1 cellular context compared by ENCODE assay signal in the genomic region with DNA sequence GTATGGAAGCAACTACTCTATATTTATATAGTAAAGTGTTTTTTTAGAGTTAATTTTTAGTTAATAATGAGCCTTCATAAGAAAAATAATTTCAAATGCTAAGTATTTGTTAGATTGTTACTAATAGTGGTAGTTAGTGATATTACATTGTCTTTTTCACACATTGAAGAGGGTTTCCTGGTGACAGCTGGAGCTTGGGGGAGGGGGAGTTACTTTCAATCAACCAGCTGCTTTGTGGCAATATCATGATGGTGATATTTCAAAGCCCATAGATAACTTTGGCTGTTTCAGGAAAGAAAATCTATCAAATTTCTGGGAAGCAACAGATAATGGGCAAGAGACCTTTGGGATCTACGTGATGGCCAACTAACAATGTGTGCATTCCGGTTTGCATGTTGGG.
A peak's percentile ranks its signal among the peaks of the same experiment; 100 is the strongest.
TF ChIP-seq lines count a peak whose summit lies in the region.

No MANE protein-coding gene starts in this region.

TF ChIP-seq in GM12878, 131 proteins besides CTCF, POLR2A, EP300 and RAD21:
- TF ChIP-seq, protein P1, sequence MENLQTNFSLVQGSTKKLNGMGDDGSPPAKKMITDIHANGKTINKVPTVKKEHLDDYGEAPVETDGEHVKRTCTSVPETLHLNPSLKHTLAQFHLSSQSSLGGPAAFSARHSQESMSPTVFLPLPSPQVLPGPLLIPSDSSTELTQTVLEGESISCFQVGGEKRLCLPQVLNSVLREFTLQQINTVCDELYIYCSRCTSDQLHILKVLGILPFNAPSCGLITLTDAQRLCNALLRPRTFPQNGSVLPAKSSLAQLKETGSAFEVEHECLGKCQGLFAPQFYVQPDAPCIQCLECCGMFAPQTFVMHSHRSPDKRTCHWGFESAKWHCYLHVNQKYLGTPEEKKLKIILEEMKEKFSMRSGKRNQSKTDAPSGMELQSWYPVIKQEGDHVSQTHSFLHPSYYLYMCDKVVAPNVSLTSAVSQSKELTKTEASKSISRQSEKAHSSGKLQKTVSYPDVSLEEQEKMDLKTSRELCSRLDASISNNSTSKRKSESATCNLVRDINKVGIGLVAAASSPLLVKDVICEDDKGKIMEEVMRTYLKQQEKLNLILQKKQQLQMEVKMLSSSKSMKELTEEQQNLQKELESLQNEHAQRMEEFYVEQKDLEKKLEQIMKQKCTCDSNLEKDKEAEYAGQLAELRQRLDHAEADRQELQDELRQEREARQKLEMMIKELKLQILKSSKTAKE (IDR thresholded peaks at IDR 0.05; ENCODE audit: low read depth, poor library complexity, severe bottlenecking), result no peak
- TF ChIP-seq NR2F1 (conservative IDR thresholded peaks at IDR 0.05) (no peak), SPI1 (IDR thresholded peaks at IDR 0.05; ENCODE audit: borderline replicate concordance, insufficient read depth, low read depth, low read length) (no peak), EED (IDR thresholded peaks at IDR 0.05; ENCODE audit: low read depth) (no peak), NR2C1 (IDR thresholded peaks at IDR 0.05) (no peak), POLR2AphosphoS2 (IDR thresholded peaks at IDR 0.05; ENCODE audit: low read depth, low read length) (no peak), POLR2AphosphoS5 (IDR thresholded peaks at IDR 0.05; ENCODE audit: low read length) (no peak), LARP7 (IDR thresholded peaks at IDR 0.05) (no peak), MTA2 (IDR thresholded peaks at IDR 0.05; ENCODE audit: low read depth) (0 out of 2 replicates have a peak, but pooled peaks have one; percentile 10), STAT1 (conservative IDR thresholded peaks at IDR 0.05) (no peak), CBFB (IDR thresholded peaks at IDR 0.05; ENCODE audit: low read depth) (no peak), IKZF2 (IDR thresholded peaks at IDR 0.05) (0 out of 4 replicates have a peak, but pooled peaks of 1 of the 2 experiments have one; percentile 14), HDGF (IDR thresholded peaks at IDR 0.05) (no peak), NFXL1 (IDR thresholded peaks at IDR 0.05; ENCODE audit: borderline replicate concordance) (no peak), SREBF2 (IDR thresholded peaks at IDR 0.05; ENCODE audit: low read length) (no peak), ZNF384 (IDR thresholded peaks at IDR 0.05; ENCODE audit: borderline replicate concordance, low read depth, low read length) (no peak), TCF12 (IDR thresholded peaks at IDR 0.05; ENCODE audit: low read depth, low read length) (peak; percentile 92), SP1 (IDR thresholded peaks at IDR 0.05; ENCODE audit: low read depth, low read length) (no peak), TCF3 (IDR thresholded peaks at IDR 0.05; ENCODE audit: borderline replicate concordance, insufficient read depth, low read depth, low read length) (peak; percentile 78; the same call in 1 of the 2 replicates), JUNB (IDR thresholded peaks at IDR 0.05) (no peak), WRNIP1 (IDR thresholded peaks at IDR 0.05; ENCODE audit: borderline replicate concordance, low read depth, low read length) (no peak), EZH2 (IDR thresholded peaks at IDR 0.05; ENCODE audit: borderline replicate concordance, control insufficient read depth, low read depth, low read length) (no peak), RBBP5 (conservative IDR thresholded peaks at IDR 0.05) (no peak), CREB1 (IDR thresholded peaks at IDR 0.05; ENCODE audit: low read depth) (no peak), MTA3 (IDR thresholded peaks at IDR 0.05; ENCODE audit: borderline replicate concordance, low read length) (no peak), ZNF207 (IDR thresholded peaks at IDR 0.05; ENCODE audit: borderline replicate concordance) (no peak), RUNX3 (IDR thresholded peaks at IDR 0.05; ENCODE audit: low read length) (peak; percentile 27; the same call in 1 of the 2 replicates), YBX1 (IDR thresholded peaks at IDR 0.05) (no peak), TAF1 (IDR thresholded peaks at IDR 0.05; ENCODE audit: borderline replicate concordance, low read depth, low read length) (no peak), ZNF217 (IDR thresholded peaks at IDR 0.05) (no peak), ASH2L (IDR thresholded peaks at IDR 0.05; ENCODE audit: borderline replicate concordance, low read depth) (no peak), NFIC (IDR thresholded peaks at IDR 0.05; ENCODE audit: low read depth, low read length) (0 out of 2 replicates have a peak, but pooled peaks have one; percentile 17), CREM (IDR thresholded peaks at IDR 0.05; ENCODE audit: low read depth) (no peak), BMI1 (IDR thresholded peaks at IDR 0.05; ENCODE audit: borderline replicate concordance) (no peak), BCL11A (IDR thresholded peaks at IDR 0.05; ENCODE audit: low read depth, low read length) (no peak), BHLHE40 (IDR thresholded peaks at IDR 0.05; ENCODE audit: borderline replicate concordance in 1 of 2, low read depth in 2 of 2, low read length in 1 of 2) (no peak), CHD2 (IDR thresholded peaks at IDR 0.05; ENCODE audit: borderline replicate concordance, low read depth, low read length) (0 out of 2 replicates have a peak, but pooled peaks have one; percentile 44), ZNF274 (IDR thresholded peaks at IDR 0.05; ENCODE audit: insufficient read depth, insufficient read length) (no peak), GABPA (IDR thresholded peaks at IDR 0.05; ENCODE audit: low read depth) (no peak), FOXK2 (IDR thresholded peaks at IDR 0.05) (no peak), BRCA1 (IDR thresholded peaks at IDR 0.05; ENCODE audit: low read depth, low read length) (no peak), POU2F2 (IDR thresholded peaks at IDR 0.05; ENCODE audit: borderline replicate concordance, low read depth, low read length) (no peak), MXI1 (IDR thresholded peaks at IDR 0.05; ENCODE audit: low read depth, low read length) (no peak), CBX5 (IDR thresholded peaks at IDR 0.05; ENCODE audit: low read depth) (no peak)
- TF ChIP-seq, protein P2, sequence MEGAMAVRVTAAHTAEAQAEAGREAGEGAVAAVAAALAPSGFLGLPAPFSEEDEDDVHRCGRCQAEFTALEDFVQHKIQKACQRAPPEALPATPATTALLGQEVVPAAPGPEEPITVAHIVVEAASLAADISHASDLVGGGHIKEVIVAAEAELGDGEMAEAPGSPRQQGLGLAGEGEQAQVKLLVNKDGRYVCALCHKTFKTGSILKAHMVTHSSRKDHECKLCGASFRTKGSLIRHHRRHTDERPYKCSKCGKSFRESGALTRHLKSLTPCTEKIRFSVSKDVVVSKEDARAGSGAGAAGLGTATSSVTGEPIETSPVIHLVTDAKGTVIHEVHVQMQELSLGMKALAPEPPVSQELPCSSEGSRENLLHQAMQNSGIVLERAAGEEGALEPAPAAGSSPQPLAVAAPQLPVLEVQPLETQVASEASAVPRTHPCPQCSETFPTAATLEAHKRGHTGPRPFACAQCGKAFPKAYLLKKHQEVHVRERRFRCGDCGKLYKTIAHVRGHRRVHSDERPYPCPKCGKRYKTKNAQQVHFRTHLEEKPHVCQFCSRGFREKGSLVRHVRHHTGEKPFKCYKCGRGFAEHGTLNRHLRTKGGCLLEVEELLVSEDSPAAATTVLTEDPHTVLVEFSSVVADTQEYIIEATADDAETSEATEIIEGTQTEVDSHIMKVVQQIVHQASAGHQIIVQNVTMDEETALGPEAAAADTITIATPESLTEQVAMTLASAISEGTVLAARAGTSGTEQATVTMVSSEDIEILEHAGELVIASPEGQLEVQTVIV (IDR thresholded peaks at IDR 0.05; ENCODE audit: borderline replicate concordance, partially characterized antibody), result no peak
- TF ChIP-seq, protein P3, sequence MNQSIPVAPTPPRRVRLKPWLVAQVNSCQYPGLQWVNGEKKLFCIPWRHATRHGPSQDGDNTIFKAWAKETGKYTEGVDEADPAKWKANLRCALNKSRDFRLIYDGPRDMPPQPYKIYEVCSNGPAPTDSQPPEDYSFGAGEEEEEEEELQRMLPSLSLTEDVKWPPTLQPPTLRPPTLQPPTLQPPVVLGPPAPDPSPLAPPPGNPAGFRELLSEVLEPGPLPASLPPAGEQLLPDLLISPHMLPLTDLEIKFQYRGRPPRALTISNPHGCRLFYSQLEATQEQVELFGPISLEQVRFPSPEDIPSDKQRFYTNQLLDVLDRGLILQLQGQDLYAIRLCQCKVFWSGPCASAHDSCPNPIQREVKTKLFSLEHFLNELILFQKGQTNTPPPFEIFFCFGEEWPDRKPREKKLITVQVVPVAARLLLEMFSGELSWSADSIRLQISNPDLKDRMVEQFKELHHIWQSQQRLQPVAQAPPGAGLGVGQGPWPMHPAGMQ (IDR thresholded peaks at IDR 0.05; ENCODE audit: borderline replicate concordance), result no peak
- TF ChIP-seq, protein P4, sequence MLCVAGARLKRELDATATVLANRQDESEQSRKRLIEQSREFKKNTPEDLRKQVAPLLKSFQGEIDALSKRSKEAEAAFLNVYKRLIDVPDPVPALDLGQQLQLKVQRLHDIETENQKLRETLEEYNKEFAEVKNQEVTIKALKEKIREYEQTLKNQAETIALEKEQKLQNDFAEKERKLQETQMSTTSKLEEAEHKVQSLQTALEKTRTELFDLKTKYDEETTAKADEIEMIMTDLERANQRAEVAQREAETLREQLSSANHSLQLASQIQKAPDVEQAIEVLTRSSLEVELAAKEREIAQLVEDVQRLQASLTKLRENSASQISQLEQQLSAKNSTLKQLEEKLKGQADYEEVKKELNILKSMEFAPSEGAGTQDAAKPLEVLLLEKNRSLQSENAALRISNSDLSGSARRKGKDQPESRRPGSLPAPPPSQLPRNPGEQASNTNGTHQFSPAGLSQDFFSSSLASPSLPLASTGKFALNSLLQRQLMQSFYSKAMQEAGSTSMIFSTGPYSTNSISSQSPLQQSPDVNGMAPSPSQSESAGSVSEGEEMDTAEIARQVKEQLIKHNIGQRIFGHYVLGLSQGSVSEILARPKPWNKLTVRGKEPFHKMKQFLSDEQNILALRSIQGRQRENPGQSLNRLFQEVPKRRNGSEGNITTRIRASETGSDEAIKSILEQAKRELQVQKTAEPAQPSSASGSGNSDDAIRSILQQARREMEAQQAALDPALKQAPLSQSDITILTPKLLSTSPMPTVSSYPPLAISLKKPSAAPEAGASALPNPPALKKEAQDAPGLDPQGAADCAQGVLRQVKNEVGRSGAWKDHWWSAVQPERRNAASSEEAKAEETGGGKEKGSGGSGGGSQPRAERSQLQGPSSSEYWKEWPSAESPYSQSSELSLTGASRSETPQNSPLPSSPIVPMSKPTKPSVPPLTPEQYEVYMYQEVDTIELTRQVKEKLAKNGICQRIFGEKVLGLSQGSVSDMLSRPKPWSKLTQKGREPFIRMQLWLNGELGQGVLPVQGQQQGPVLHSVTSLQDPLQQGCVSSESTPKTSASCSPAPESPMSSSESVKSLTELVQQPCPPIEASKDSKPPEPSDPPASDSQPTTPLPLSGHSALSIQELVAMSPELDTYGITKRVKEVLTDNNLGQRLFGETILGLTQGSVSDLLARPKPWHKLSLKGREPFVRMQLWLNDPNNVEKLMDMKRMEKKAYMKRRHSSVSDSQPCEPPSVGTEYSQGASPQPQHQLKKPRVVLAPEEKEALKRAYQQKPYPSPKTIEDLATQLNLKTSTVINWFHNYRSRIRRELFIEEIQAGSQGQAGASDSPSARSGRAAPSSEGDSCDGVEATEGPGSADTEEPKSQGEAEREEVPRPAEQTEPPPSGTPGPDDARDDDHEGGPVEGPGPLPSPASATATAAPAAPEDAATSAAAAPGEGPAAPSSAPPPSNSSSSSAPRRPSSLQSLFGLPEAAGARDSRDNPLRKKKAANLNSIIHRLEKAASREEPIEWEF (IDR thresholded peaks at IDR 0.05; ENCODE audit: insufficient replicate concordance, low read depth, low read length), result peak; percentile 8
- TF ChIP-seq, protein P5, sequence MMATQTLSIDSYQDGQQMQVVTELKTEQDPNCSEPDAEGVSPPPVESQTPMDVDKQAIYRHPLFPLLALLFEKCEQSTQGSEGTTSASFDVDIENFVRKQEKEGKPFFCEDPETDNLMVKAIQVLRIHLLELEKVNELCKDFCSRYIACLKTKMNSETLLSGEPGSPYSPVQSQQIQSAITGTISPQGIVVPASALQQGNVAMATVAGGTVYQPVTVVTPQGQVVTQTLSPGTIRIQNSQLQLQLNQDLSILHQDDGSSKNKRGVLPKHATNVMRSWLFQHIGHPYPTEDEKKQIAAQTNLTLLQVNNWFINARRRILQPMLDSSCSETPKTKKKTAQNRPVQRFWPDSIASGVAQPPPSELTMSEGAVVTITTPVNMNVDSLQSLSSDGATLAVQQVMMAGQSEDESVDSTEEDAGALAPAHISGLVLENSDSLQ (IDR thresholded peaks at IDR 0.05), result 0 out of 2 replicates have a peak, but pooled peaks have one; percentile 17
- TF ChIP-seq, protein P6, sequence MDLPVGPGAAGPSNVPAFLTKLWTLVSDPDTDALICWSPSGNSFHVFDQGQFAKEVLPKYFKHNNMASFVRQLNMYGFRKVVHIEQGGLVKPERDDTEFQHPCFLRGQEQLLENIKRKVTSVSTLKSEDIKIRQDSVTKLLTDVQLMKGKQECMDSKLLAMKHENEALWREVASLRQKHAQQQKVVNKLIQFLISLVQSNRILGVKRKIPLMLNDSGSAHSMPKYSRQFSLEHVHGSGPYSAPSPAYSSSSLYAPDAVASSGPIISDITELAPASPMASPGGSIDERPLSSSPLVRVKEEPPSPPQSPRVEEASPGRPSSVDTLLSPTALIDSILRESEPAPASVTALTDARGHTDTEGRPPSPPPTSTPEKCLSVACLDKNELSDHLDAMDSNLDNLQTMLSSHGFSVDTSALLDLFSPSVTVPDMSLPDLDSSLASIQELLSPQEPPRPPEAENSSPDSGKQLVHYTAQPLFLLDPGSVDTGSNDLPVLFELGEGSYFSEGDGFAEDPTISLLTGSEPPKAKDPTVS (IDR thresholded peaks at IDR 0.05; ENCODE audit: low read depth, low read length), result no peak
- TF ChIP-seq, protein P7, sequence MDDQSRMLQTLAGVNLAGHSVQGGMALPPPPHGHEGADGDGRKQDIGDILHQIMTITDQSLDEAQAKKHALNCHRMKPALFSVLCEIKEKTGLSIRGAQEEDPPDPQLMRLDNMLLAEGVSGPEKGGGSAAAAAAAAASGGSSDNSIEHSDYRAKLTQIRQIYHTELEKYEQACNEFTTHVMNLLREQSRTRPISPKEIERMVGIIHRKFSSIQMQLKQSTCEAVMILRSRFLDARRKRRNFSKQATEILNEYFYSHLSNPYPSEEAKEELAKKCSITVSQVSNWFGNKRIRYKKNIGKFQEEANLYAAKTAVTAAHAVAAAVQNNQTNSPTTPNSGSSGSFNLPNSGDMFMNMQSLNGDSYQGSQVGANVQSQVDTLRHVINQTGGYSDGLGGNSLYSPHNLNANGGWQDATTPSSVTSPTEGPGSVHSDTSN (IDR thresholded peaks at IDR 0.05; ENCODE audit: insufficient replicate concordance, low read depth, low read length), result peak; percentile 47
- TF ChIP-seq, protein P8, sequence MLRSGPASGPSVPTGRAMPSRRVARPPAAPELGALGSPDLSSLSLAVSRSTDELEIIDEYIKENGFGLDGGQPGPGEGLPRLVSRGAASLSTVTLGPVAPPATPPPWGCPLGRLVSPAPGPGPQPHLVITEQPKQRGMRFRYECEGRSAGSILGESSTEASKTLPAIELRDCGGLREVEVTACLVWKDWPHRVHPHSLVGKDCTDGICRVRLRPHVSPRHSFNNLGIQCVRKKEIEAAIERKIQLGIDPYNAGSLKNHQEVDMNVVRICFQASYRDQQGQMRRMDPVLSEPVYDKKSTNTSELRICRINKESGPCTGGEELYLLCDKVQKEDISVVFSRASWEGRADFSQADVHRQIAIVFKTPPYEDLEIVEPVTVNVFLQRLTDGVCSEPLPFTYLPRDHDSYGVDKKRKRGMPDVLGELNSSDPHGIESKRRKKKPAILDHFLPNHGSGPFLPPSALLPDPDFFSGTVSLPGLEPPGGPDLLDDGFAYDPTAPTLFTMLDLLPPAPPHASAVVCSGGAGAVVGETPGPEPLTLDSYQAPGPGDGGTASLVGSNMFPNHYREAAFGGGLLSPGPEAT (IDR thresholded peaks at IDR 0.05; ENCODE audit: low read depth), result no peak
TF ChIP-seq in GM12878: peak in this region for 10.
